19 cellular contexts compared by ENCODE assay signal in genomic region chr1:9225411-9225785, GRCh38. TPM values are rescaled to one million over a fixed set of nuclear protein-coding genes. Genes with fewer than 3 reads are reported as not detected.
DNase-seq lines count a peak whose midpoint lies in the region; ATAC-seq lines count a peak whose summit lies in the region.
"Had no signal": no experiment of that assay in that cellular context is flagged by ENCODE, and none has a peak within 500 bp of the region (broad histone marks: within the 10 kb centered on the region; RNA-seq: fewer than 3 reads in every experiment).

No MANE protein-coding gene starts in this region.

- no peaks in the 10 kb centered on the region for H4K20me1 ChIP-seq in BLaER1

- peak overlapping the region; percentile 1; the same call in 1 of the 2 replicates for H3K27ac ChIP-seq in BLaER1
- H3K27ac ChIP-seq: SJCRH30 had no signal

- CTCF ChIA-PET in activated naive CD4-positive, alpha-beta T cell treated with anti-CD3 and anti-CD28 coated beads, Interleukin-2, amount 10 ng/mL, durations not matched to agents 7 days and 5 days (lab: Charles Lee) = no interaction called here

- H3K4me3 Mint-ChIP-seq in activated naive CD4-positive, alpha-beta T cell treated with anti-CD3 and anti-CD28 coated beads, Interleukin-2, amount 10 ng/mL, durations not matched to agents 7 days and 5 days = no peak overlapping the region
- H3K4me3 Mint-ChIP-seq: CD4-positive, CD25-positive, alpha-beta regulatory T cell; T-cell had no signal

- H3K9me3 Mint-ChIP-seq in activated naive CD4-positive, alpha-beta T cell treated with anti-CD3 and anti-CD28 coated beads, Interleukin-2, amount 10 ng/mL, durations not matched to agents 7 days and 5 days = no peaks in the 10 kb centered on the region
- H3K9me3 Mint-ChIP-seq: CD4-positive, CD25-positive, alpha-beta regulatory T cell; T-cell had no signal

- no peak overlapping the region for H3K4me3 ChIP-seq in BLaER1
- H3K4me3 ChIP-seq: SJCRH30 had no signal

- H3K36me3 ChIP-seq in BLaER1 = no peaks in the 10 kb centered on the region
- H3K36me3 ChIP-seq: SJCRH30 had no signal

- H3K9ac ChIP-seq in BLaER1 = peak overlapping the region; percentile 31

- peak; percentile 32 for ATAC-seq in left lobe of liver
- ATAC-seq: T-cell had no signal

- H3K36me3 Mint-ChIP-seq in activated naive CD4-positive, alpha-beta T cell treated with anti-CD3 and anti-CD28 coated beads, Interleukin-2, amount 10 ng/mL, durations not matched to agents 7 days and 5 days = no peaks in the 10 kb centered on the region
- H3K36me3 Mint-ChIP-seq: CD4-positive, CD25-positive, alpha-beta regulatory T cell; T-cell had no signal

- no peaks in the 10 kb centered on the region for H3K4me1 Mint-ChIP-seq in activated naive CD4-positive, alpha-beta T cell treated with anti-CD3 and anti-CD28 coated beads, Interleukin-2, amount 10 ng/mL, durations not matched to agents 7 days and 5 days
- H3K4me1 Mint-ChIP-seq: CD4-positive, CD25-positive, alpha-beta regulatory T cell; T-cell had no signal

- no peak overlapping the region for H3K27ac Mint-ChIP-seq in activated naive CD4-positive, alpha-beta T cell treated with anti-CD3 and anti-CD28 coated beads, Interleukin-2, amount 10 ng/mL, durations not matched to agents 7 days and 5 days
- H3K27ac Mint-ChIP-seq: CD4-positive, CD25-positive, alpha-beta regulatory T cell; T-cell had no signal

- peaks cover 16% of the 10 kb centered on the region for H3K4me1 ChIP-seq in BLaER1
- H3K4me1 ChIP-seq: SJCRH30 had no signal

- peaks cover 5% of the 10 kb centered on the region for H3K9me3 ChIP-seq in BLaER1
- H3K9me3 ChIP-seq: SJCRH30 had no signal

- peak overlapping the region; percentile 78 for H3K4me2 ChIP-seq in BLaER1

- DNase-seq in GM03348 (ENCODE audit: low spot score) = peak; percentile 20
- DNase-seq in RPMI7951 (ENCODE audit: low read depth) = peak; percentile 79
- no peak for DNase-seq in left lobe of liver (ENCODE audit: low spot score)
- no peak for DNase-seq in CD1c-positive myeloid dendritic cell (ENCODE audit: extremely low spot score)
- DNase-seq in amniotic stem cell (lab: John Stamatoyannopoulos, UW) = no peak
- DNase-seq in activated naive CD4-positive, alpha-beta T cell treated with anti-CD3 and anti-CD28 coated beads, Interleukin-2, amount 10 ng/mL, durations not matched to agents 7 days and 5 days = no peak
- DNase-seq: AML-193; CD4-positive, CD25-positive, alpha-beta regulatory T cell; DMS79; Kasumi-1; NCI-H1092; NCI-H1436; NCI-H187 treated with DMSO at 0.1 percent for 48 hours; NCI-H2107; NCI-H510A; NCI-H82; SJCRH30; T-cell had no signal

- no peaks in the 10 kb centered on the region for H3K27me3 ChIP-seq in BLaER1
- H3K27me3 ChIP-seq: SJCRH30 had no signal

- peaks cover 50% of the 10 kb centered on the region for H3K27me3 Mint-ChIP-seq in activated naive CD4-positive, alpha-beta T cell treated with anti-CD3 and anti-CD28 coated beads, Interleukin-2, amount 10 ng/mL, durations not matched to agents 7 days and 5 days
- H3K27me3 Mint-ChIP-seq: T-cell had no signal

RNA-seq across cellular contexts. Expression of gene H6PD, which starts 9.2 kb away (rescaled TPM):
- 8.4 and 10.2 TPM in 2 replicates for total RNA-seq in RPMI7951 (2014; rRNA removed; shearing (Covaris generic))
- total RNA-seq in left lobe of liver = 116 TPM

Comparison
In these comparisons a context has a peak if more than half of its experiments do, and no peak if none do; other contexts are left out.
1. DNase-seq: peak in GM03348 (single experiment) and RPMI7951 (single experiment); none in left lobe of liver (single experiment), CD1c-positive myeloid dendritic cell (single experiment), amniotic stem cell (single experiment) and activated naive CD4-positive, alpha-beta T cell treated with anti-CD3 and anti-CD28 coated beads, Interleukin-2, amount 10 ng/mL, durations not matched to agents 7 days and 5 days (single experiment).
2. RNA of gene H6PD, which starts 9.2 kb away (total RNA-seq): 116 TPM in left lobe of liver (single experiment); 8.4 to 10.2 TPM in RPMI7951; every median in the first group is over 10 times any median in the second.